ENCODE assay signal across 15 cellular contexts in the genomic region with DNA sequence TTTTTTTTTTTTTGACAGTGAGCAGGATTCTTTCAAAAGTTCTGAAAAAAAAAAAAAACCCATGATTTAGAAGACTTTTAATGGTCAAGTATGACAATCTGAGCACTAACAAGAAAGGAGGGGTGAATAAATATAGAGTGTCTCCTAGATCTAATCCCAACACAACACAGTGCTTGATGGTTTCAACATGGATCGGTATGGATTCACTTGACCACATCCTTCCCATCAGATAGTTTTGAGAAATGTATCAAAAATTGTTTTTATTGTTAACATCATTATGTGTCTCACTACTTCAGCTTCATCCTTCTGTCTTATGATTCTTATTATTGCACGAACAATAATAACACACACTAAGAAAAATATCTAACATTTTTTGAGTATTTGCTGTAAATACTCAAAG.
"Had no signal": no experiment of that assay in that cellular context is flagged by ENCODE, and none has a peak within 500 bp of the region (broad histone marks: within the 10 kb centered on the region; RNA-seq: fewer than 3 reads in every experiment).

No MANE protein-coding gene starts in this region.

- H3K36me3 Mint-ChIP-seq: activated CD4-positive, alpha-beta memory T cell treated with anti-CD3 and anti-CD28 coated beads for 36 hours; activated naive CD4-positive, alpha-beta T cell treated with anti-CD3 and anti-CD28 coated beads, Interleukin-2, amount 50 U/mL, for 72 hours had no signal

- H3K4me1 Mint-ChIP-seq: neural progenitor cell had no signal

- H2AFZ ChIP-seq: hepatocyte, neural progenitor cell had no signal

- H3K27me3 ChIP-seq: breast epithelium, gastrocnemius medialis, hepatocyte, neural progenitor cell, upper lobe of right lung had no signal

- H3K9ac ChIP-seq: neural progenitor cell had no signal

- H3K4me2 ChIP-seq: hepatocyte, neural progenitor cell had no signal

- DNase-seq: activated CD4-positive, alpha-beta memory T cell treated with anti-CD3 and anti-CD28 coated beads for 36 hours; activated CD4-positive, alpha-beta T cell treated with anti-CD3 and anti-CD28 coated beads for 1 hour; activated effector memory CD4-positive, alpha-beta T cell treated with anti-CD3 and anti-CD28 coated beads, Interleukin-2, amount 50 U/mL, for 16 hours; activated T-cell treated with anti-CD3 and anti-CD28 coated beads, Interleukin-2, amount 50 U/mL, for 4 hours; anterior cingulate cortex; gastrocnemius medialis; kidney; mesendoderm; T1000; upper lobe of right lung had no signal

- H3K27ac Mint-ChIP-seq: activated CD4-positive, alpha-beta memory T cell treated with anti-CD3 and anti-CD28 coated beads for 36 hours; activated naive CD4-positive, alpha-beta T cell treated with anti-CD3 and anti-CD28 coated beads, Interleukin-2, amount 50 U/mL, for 72 hours; neural progenitor cell; stimulated activated memory B cell treated with anti-CD40 and anti-IgM and Interleukin-4, amounts not matched to agents 10 μg/mL and 1 μg/mL and 100 μg/mL, for 72 hours had no signal

- H3K27ac ChIP-seq: hepatocyte, neural progenitor cell, upper lobe of right lung had no signal

- H3K9me3 Mint-ChIP-seq: activated CD4-positive, alpha-beta memory T cell treated with anti-CD3 and anti-CD28 coated beads for 36 hours; activated naive CD4-positive, alpha-beta T cell treated with anti-CD3 and anti-CD28 coated beads, Interleukin-2, amount 50 U/mL, for 72 hours; activated T-cell treated with anti-CD3 and anti-CD28 coated beads, Interleukin-2, amount 50 U/mL, for 4 hours; stimulated activated memory B cell treated with anti-CD40 and anti-IgM and Interleukin-4, amounts not matched to agents 10 μg/mL and 1 μg/mL and 100 μg/mL, for 72 hours had no signal

- H3K9me3 ChIP-seq: breast epithelium, gastrocnemius medialis, upper lobe of right lung had no signal

- H3K4me3 ChIP-seq: breast epithelium, gastrocnemius medialis, hepatocyte, neural progenitor cell, upper lobe of right lung had no signal

- H3K27me3 Mint-ChIP-seq: stimulated activated memory B cell treated with anti-CD40 and anti-IgM and Interleukin-4, amounts not matched to agents 10 μg/mL and 1 μg/mL and 100 μg/mL, for 72 hours had no signal

- H3K4me3 Mint-ChIP-seq: activated CD4-positive, alpha-beta memory T cell treated with anti-CD3 and anti-CD28 coated beads for 36 hours; activated T-cell treated with anti-CD3 and anti-CD28 coated beads, Interleukin-2, amount 50 U/mL, for 4 hours; neural progenitor cell; stimulated activated memory B cell treated with anti-CD40 and anti-IgM and Interleukin-4, amounts not matched to agents 10 μg/mL and 1 μg/mL and 100 μg/mL, for 72 hours had no signal

- H3K36me3 ChIP-seq: breast epithelium, gastrocnemius medialis, neural progenitor cell, upper lobe of right lung had no signal

- ATAC-seq: activated naive CD4-positive, alpha-beta T cell treated with anti-CD3 and anti-CD28 coated beads, Interleukin-2, amount 50 U/mL, for 72 hours; activated T-cell treated with anti-CD3 and anti-CD28 coated beads, Interleukin-2, amount 50 U/mL, for 4 hours; gastrocnemius medialis; stimulated activated memory B cell treated with anti-CD40 and anti-IgM and Interleukin-4, amounts not matched to agents 10 μg/mL and 1 μg/mL and 100 μg/mL, for 72 hours; upper lobe of right lung had no signal
